In the genomic region with DNA sequence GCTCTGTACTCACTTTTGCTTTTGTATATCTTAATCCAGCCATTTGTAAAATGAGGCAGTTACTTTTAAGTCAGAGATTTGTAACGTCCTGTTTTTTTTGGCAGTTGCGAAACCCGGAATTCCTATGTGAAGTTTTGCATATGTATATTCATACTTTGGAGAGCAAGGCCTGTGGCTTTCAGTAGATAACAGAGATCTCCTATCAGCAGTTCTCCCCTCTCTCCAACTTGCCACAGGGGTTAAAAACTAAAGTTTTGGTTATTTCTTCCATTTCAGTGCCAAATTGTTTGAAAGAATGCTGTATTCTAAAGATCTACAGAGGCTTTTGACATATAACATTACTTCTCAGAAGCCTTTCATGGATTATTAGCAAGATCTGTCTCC, we compare ENCODE assay signal across 15 cellular contexts.
DNase-seq lines count a peak whose midpoint lies in the region; ATAC-seq and TF ChIP-seq lines count a peak whose summit lies in the region.
"Had no signal": no experiment of that assay in that cellular context is flagged by ENCODE, and none has a peak within 500 bp of the region (broad histone marks: within the 10 kb centered on the region; RNA-seq: fewer than 3 reads in every experiment).

No MANE protein-coding gene starts in this region.

- no peaks in the 10 kb centered on the region for H3K27me3 ChIP-seq in mammary epithelial cell (ENCODE audit: insufficient read depth, low read length)
- H3K27me3 ChIP-seq: tibial nerve had no signal

- H3K4me3 ChIP-seq in mammary epithelial cell (replicated peaks in 1 of 3; ENCODE audit: insufficient read depth in 1 of 3, low read depth in 2 of 3, low read length in 3 of 3) = no peak overlapping the region
- H3K4me3 ChIP-seq: tibial nerve had no signal

- in situ Hi-C loops in mammary epithelial cell (cut with MboI; ENCODE audit: low sequenced_read_pairs in 2 of 2) = no loop called here

- H3K36me3 ChIP-seq in mammary epithelial cell (ENCODE audit: insufficient read depth, low read length) = no peaks in the 10 kb centered on the region

- no peak overlapping the region for H3K4me2 ChIP-seq in mammary epithelial cell (ENCODE audit: insufficient read depth, low read depth, low read length)

- no peak overlapping the region for H3K9ac ChIP-seq in mammary epithelial cell (ENCODE audit: insufficient read depth, low read length)

- peak; percentile 58 for DNase-seq in Daoy (ENCODE audit: low read depth)
- peak; percentile 70 for DNase-seq in MV-4-11 (lab: John Stamatoyannopoulos, UW)
- peak; percentile 9 for DNase-seq in mammary epithelial cell
- peak; percentile 25 for DNase-seq in left kidney (ENCODE audit: low read depth, low spot score)
- no peak for DNase-seq in T-helper 17 cell
- DNase-seq in T1000 (lab: John Stamatoyannopoulos, UW) = no peak
- DNase-seq in COR-L47 (lab: John Stamatoyannopoulos, UW) = no peak
- DNase-seq in DMS153 (lab: John Stamatoyannopoulos, UW) = no peak
- DNase-seq: activated CD4-positive, alpha-beta T cell treated with anti-CD3 and anti-CD28 coated beads, Interleukin-2, amount 50 U/mL, for 4 hours; activated T-cell treated with anti-CD3 and anti-CD28 coated beads, Interleukin-2, amount 50 U/mL, for 72 hours; amygdala; NCI-H524; stimulated activated CD4-positive, alpha-beta T cell treated with anti-CD3 and anti-CD28 coated beads, Interleukin-1b, Interleukin-23, amount 100 ng/mL, for 48 hours; T-helper 1 cell had no signal

- intact Hi-C loops in mammary epithelial cell (cut with micrococcal nuclease) = no loop called here

- no peaks in the 10 kb centered on the region for H3K4me1 Mint-ChIP-seq in T-helper 17 cell

- no peak overlapping the region for H3K4me3 Mint-ChIP-seq in T-helper 17 cell
- H3K4me3 Mint-ChIP-seq: activated T-cell treated with anti-CD3 and anti-CD28 coated beads, Interleukin-2, amount 50 U/mL, for 72 hours had no signal

- H3K79me2 ChIP-seq in mammary epithelial cell (ENCODE audit: insufficient read depth, low read length) = peaks cover 30% of the 10 kb centered on the region

- CTCF ChIA-PET in mammary epithelial cell (lab: Charles Lee; ENCODE audit: low non-redundant PET) = no interaction called here

- WGBS in mammary epithelial cell (ENCODE audit: low coverage, missing lambda C conversion rate) = no CpG with 5 or more reads among the region's 3 CpGs

- TF ChIP-seq CTCF in mammary epithelial cell (conservative IDR thresholded peaks at IDR 0.05 in 1 of 2, IDR thresholded peaks at IDR 0.05 in 1 of 2; ENCODE audit: extremely low read depth in 1 of 2, insufficient read depth in 1 of 2, low read depth in 1 of 2, low read length in 2 of 2) = no peak

- no peaks in the 10 kb centered on the region for H3K9me3 ChIP-seq in mammary epithelial cell (replicated peaks; ENCODE audit: insufficient read depth, low read length)
- H3K9me3 ChIP-seq in T-helper 17 cell (ENCODE audit: control insufficient read depth, low read length, poor library complexity, severe bottlenecking) = no peaks in the 10 kb centered on the region

- peaks cover 9% of the 10 kb centered on the region for H3K36me3 Mint-ChIP-seq in T-helper 17 cell (ENCODE audit: low read depth)

- no TSS peak for BruUV-seq in mammary epithelial cell (replicated peaks; lab: Mats Ljungman, UMichigan)

- dilution Hi-C loops in mammary epithelial cell (cut with HindIII; ENCODE audit: low sequenced_read_pairs) = no loop called here

- no peaks in the 10 kb centered on the region for H4K20me1 ChIP-seq in mammary epithelial cell (ENCODE audit: insufficient read depth, low read length)

- no peak overlapping the region for H3K27ac Mint-ChIP-seq in T-helper 17 cell
- H3K27ac Mint-ChIP-seq: activated T-cell treated with anti-CD3 and anti-CD28 coated beads, Interleukin-2, amount 50 U/mL, for 72 hours had no signal

- H2AFZ ChIP-seq in mammary epithelial cell (ENCODE audit: low read depth, low read length) = no peak overlapping the region

- peaks cover 3% of the 10 kb centered on the region for H3K4me1 ChIP-seq in mammary epithelial cell (ENCODE audit: insufficient read depth, low read length)

- no peaks in the 10 kb centered on the region for H3K27me3 Mint-ChIP-seq in T-helper 17 cell

- no peak overlapping the region for H3K27ac ChIP-seq in mammary epithelial cell (ENCODE audit: insufficient read depth, low read depth, low read length)
- H3K27ac ChIP-seq: tibial nerve had no signal

- ATAC-seq in T-helper 17 cell = no peak
- ATAC-seq: activated T-cell treated with anti-CD3 and anti-CD28 coated beads, Interleukin-2, amount 50 U/mL, for 72 hours had no signal

Comparison
In these comparisons a context has a peak if more than half of its experiments do, and no peak if none do; other contexts are left out.
1. DNase-seq: peak in Daoy (single experiment), MV-4-11 (single experiment), mammary epithelial cell (single experiment) and left kidney (single experiment); none in T-helper 17 cell (0 of 3), T1000 (single experiment), COR-L47 (single experiment) and DMS153 (single experiment).